8 cellular contexts compared by ENCODE assay signal in genomic region chr17:34637548-34638525, GRCh38. TPM values are rescaled to one million over a fixed set of nuclear protein-coding genes. Genes with fewer than 3 reads are reported as not detected.
DNase-seq lines count a peak whose midpoint lies in the region; ATAC-seq and TF ChIP-seq lines count a peak whose summit lies in the region.

No MANE protein-coding gene starts in this region.

- ATAC-seq in T-helper 17 cell (peak; percentile 98), right cardiac atrium (peak; percentile 90 to 94)

- in situ Hi-C loops in G401 (cut with HindIII; ENCODE audit: low sequenced_read_pairs): no loop called here

- peak overlapping the region; percentile 86 for H3K4me3 Mint-ChIP-seq in T-helper 17 cell

- TF ChIP-seq EP300 in sigmoid colon (IDR thresholded peaks at IDR 0.05): no peak

- H3K9me3 ChIP-seq in T-helper 17 cell (ENCODE audit: control insufficient read depth, low read length, poor library complexity, severe bottlenecking) (no peaks in the 10 kb centered on the region), right cardiac atrium (ENCODE audit: control insufficient read depth, low read length) (no peaks in the 10 kb centered on the region), sigmoid colon (no peaks in the 10 kb centered on the region)

- H3K4me3 ChIP-seq in right cardiac atrium (ENCODE audit: low read length) (peak overlapping the region; percentile 14), sigmoid colon (peak overlapping the region; percentile 20 to 51 (median 40))

- DNase-seq in DMS153 treated with DMSO at 0.1 percent for 48 hours (lab: John Stamatoyannopoulos, UW; ENCODE audit: unreplicated experiment) (peak; percentile 28), DMS153 (lab: John Stamatoyannopoulos, UW) (no peak), KG1 (lab: John Stamatoyannopoulos, UW) (peak; percentile 71), T-helper 17 cell (peak; percentile 47 to 80 (median 56)), amniotic epithelial cell (ENCODE audit: low read depth) (peak; percentile 27), right cardiac atrium (peak; percentile 79 to 91 (median 89)), sigmoid colon (peak; percentile 82), G401 (ENCODE audit: low spot score) (no peak)

- 24% methylated on average over 73 of the region's 73 CpGs for WGBS in right cardiac atrium
- WGBS in sigmoid colon, 2 donors: 9 to 24% methylated on average over 73 of the region's 73 CpGs

- H3K4me1 ChIP-seq in right cardiac atrium (ENCODE audit: control insufficient read depth, insufficient read depth, low read length): no peaks in the 10 kb centered on the region
- H3K4me1 ChIP-seq in sigmoid colon: peaks cover 0 to 12% (median 9%) of the 10 kb centered on the region in 4 donors

- H3K4me1 Mint-ChIP-seq in T-helper 17 cell: peaks cover 14% of the 10 kb centered on the region

- intact Hi-C loops in right cardiac atrium (cut with DNase I) (loop anchor here (5.0 to 10.0 kb wide), 4 partner anchors 91 to 216 kb away; no protein-coding TSS in a partner anchor), sigmoid colon (cut with DNase I) (loop anchor here (1.0 kb wide), 2 partner anchors 95 to 218 kb away; no protein-coding TSS in a partner anchor)

- peaks cover 50% of the 10 kb centered on the region for H3K27me3 Mint-ChIP-seq in T-helper 17 cell

- H3K36me3 Mint-ChIP-seq in T-helper 17 cell (ENCODE audit: low read depth): peaks cover 2% of the 10 kb centered on the region

- TF ChIP-seq CTCF in sigmoid colon (IDR thresholded peaks at IDR 0.05): peak; percentile 73 to 89 (median 82)

- TF ChIP-seq POLR2A in sigmoid colon (IDR thresholded peaks at IDR 0.05): no peak

- no peaks in the 10 kb centered on the region for H3K36me3 ChIP-seq in sigmoid colon

- no peak overlapping the region for H3K27ac Mint-ChIP-seq in T-helper 17 cell

- H3K27ac ChIP-seq in right cardiac atrium (ENCODE audit: low read length) (no peak overlapping the region), sigmoid colon (no peak overlapping the region)

- H3K27me3 ChIP-seq in right cardiac atrium (ENCODE audit: control insufficient read depth, insufficient read depth) (no peaks in the 10 kb centered on the region), sigmoid colon (peaks cover 12 to 70% (median 17%) of the 10 kb centered on the region in 3 donors)

RNA-seq across cellular contexts. Expression of gene TMEM132E, which starts 58.5 kb away (rescaled TPM):
- total RNA-seq in T-helper 17 cell (not detected), right cardiac atrium (under 1 TPM; 0.06 to 0.35 (median 0.16) TPM), sigmoid colon (not detected)
- polyA plus RNA-seq in right cardiac atrium (0.16 TPM), sigmoid colon (under 1 TPM in 1 of 3 donors, not detected in 2; 0.10 TPM)
- total RNA-seq in G401 (2014; rRNA removed; shearing (Covaris generic)): not detected in 2 replicates

Comparison
In these comparisons a context has a peak if more than half of its experiments do, and no peak if none do; other contexts are left out.
1. DNase-seq: peak in DMS153 treated with DMSO at 0.1 percent for 48 hours (single experiment), KG1 (single experiment), T-helper 17 cell (3 of 3), amniotic epithelial cell (single experiment), right cardiac atrium (3 of 3) and sigmoid colon (single experiment); none in DMS153 (single experiment) and G401 (single experiment).